ENCODE assay signal across 20 cellular contexts in the genomic region with DNA sequence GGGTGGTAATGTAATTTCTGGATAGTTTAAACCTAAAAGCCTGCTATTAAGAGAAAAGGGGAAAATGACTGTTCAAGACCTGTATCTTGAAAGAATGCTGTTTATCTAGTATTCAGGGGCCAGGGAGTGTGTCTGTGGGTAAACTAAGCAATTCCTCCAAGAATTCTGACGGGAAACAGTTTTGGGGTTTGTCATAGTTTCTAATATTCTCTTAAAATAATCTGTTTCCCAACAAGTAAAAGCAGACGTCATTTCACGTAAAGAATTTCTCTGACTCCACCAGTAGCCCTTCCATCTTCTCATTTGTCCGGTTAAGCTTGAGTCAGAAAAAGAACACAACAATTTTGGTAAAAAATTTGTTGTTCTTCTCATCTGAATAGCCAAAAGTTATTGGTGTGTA.
"Had no signal": no experiment of that assay in that cellular context is flagged by ENCODE, and none has a peak within 500 bp of the region (broad histone marks: within the 10 kb centered on the region; RNA-seq: fewer than 3 reads in every experiment).

No MANE protein-coding gene starts in this region.

- H3K4me3 ChIP-seq: lower lobe of right lung, ovary, sigmoid colon, stomach, testis, upper lobe of right lung had no signal

- DNase-seq: activated CD4-positive, alpha-beta T cell treated with anti-CD3 and anti-CD28 coated beads, Interleukin-2, amount 10 ng/mL, durations not matched to agents 24 days and 14 days; activated CD4-positive, CD25-positive, alpha-beta regulatory T cell; activated CD8-positive, alpha-beta memory T cell treated with anti-CD3 and anti-CD28 coated beads, Interleukin-2, amount 50 U/mL, for 4 hours; activated CD8-positive, alpha-beta T cell treated with anti-CD3 and anti-CD28 coated beads, Interleukin-2, amount 10 ng/mL, durations not matched to agents 7 days and 5 days; activated effector memory CD4-positive, alpha-beta T cell treated with anti-CD3 and anti-CD28 coated beads, Interleukin-2, amount 50 U/mL, for 16 hours; activated T-cell treated with anti-CD3 and anti-CD28 coated beads, Interleukin-2, amount 50 U/mL, for 48 hours; amygdala; endodermal cell; lower lobe of right lung; ovary; sigmoid colon; stimulated activated CD4-positive, alpha-beta T cell treated with anti-CD3 and anti-CD28 coated beads, Interleukin-12 subunit alpha, Interleukin-12 subunit beta, amount 100 ng/mL, for 4 hours; stimulated activated CD4-positive, alpha-beta T cell treated with anti-CD3 and anti-CD28 coated beads, Interleukin-2, amount 100 ng/mL, for 24 hours; stomach; testis; upper lobe of right lung had no signal

- H3K27me3 ChIP-seq: ovary, sigmoid colon, stomach, testis, upper lobe of right lung had no signal

- H3K36me3 ChIP-seq: lower lobe of right lung, ovary, sigmoid colon, stomach, upper lobe of right lung had no signal

- H3K4me3 Mint-ChIP-seq: activated CD4-positive, alpha-beta T cell treated with anti-CD3 and anti-CD28 coated beads, Interleukin-2, amount 10 ng/mL, durations not matched to agents 24 days and 14 days; activated CD8-positive, alpha-beta T cell treated with anti-CD3 and anti-CD28 coated beads, Interleukin-2, amount 10 ng/mL, durations not matched to agents 7 days and 5 days; endodermal cell; mesothelial cell of epicardium; neural crest cell; T-helper 2 cell treated with Interferon-gamma antibody and Interleukin-4, amounts not matched to agents 5 μg/mL and 100 μg/mL, for 36 hours had no signal

- ATAC-seq: activated CD8-positive, alpha-beta T cell treated with anti-CD3 and anti-CD28 coated beads, Interleukin-2, amount 10 ng/mL, durations not matched to agents 7 days and 5 days; activated naive CD4-positive, alpha-beta T cell treated with anti-CD3 and anti-CD28 coated beads, Interleukin-2, amount 50 U/mL, for 72 hours; lower lobe of right lung; upper lobe of right lung had no signal

- H3K36me3 Mint-ChIP-seq: activated naive CD4-positive, alpha-beta T cell treated with anti-CD3 and anti-CD28 coated beads, Interleukin-2, amount 50 U/mL, for 72 hours; mesothelial cell of epicardium had no signal

- H3K9me3 Mint-ChIP-seq: activated CD4-positive, alpha-beta T cell treated with anti-CD3 and anti-CD28 coated beads, Interleukin-2, amount 10 ng/mL, durations not matched to agents 24 days and 14 days; activated naive CD4-positive, alpha-beta T cell treated with anti-CD3 and anti-CD28 coated beads, Interleukin-2, amount 50 U/mL, for 72 hours; endodermal cell; mesothelial cell of epicardium; neural crest cell; T-helper 2 cell treated with Interferon-gamma antibody and Interleukin-4, amounts not matched to agents 5 μg/mL and 100 μg/mL, for 36 hours had no signal

- H3K27me3 Mint-ChIP-seq: activated CD4-positive, alpha-beta T cell treated with anti-CD3 and anti-CD28 coated beads, Interleukin-2, amount 10 ng/mL, durations not matched to agents 24 days and 14 days had no signal

- H3K9me3 ChIP-seq: lower lobe of right lung, ovary, sigmoid colon, stomach, testis, upper lobe of right lung had no signal

- H3K27ac Mint-ChIP-seq: activated CD4-positive, alpha-beta T cell treated with anti-CD3 and anti-CD28 coated beads, Interleukin-2, amount 10 ng/mL, durations not matched to agents 24 days and 14 days; activated CD8-positive, alpha-beta T cell treated with anti-CD3 and anti-CD28 coated beads, Interleukin-2, amount 10 ng/mL, durations not matched to agents 7 days and 5 days; activated naive CD4-positive, alpha-beta T cell treated with anti-CD3 and anti-CD28 coated beads, Interleukin-2, amount 50 U/mL, for 72 hours; endodermal cell; mesothelial cell of epicardium; T-helper 2 cell treated with Interferon-gamma antibody and Interleukin-4, amounts not matched to agents 5 μg/mL and 100 μg/mL, for 36 hours had no signal

- H3K27ac ChIP-seq: ovary, sigmoid colon, stomach, testis, upper lobe of right lung had no signal
